Comparison of ENCODE assay signal across 8 cellular contexts in genomic region chrX:153688900-153689590, GRCh38. TPM values are rescaled to one million over a fixed set of nuclear protein-coding genes. Genes with fewer than 3 reads are reported as not detected.
DNase-seq lines count a peak whose midpoint lies in the region; ATAC-seq and TF ChIP-seq lines count a peak whose summit lies in the region.

No MANE protein-coding gene starts in this region.

- H3K9me3 ChIP-seq in iPS-18a (ENCODE audit: control insufficient read depth, low read depth, low read length) = no peaks in the 10 kb centered on the region
- H3K9me3 ChIP-seq in suprapubic skin = no peaks in the 10 kb centered on the region
- H3K9me3 ChIP-seq in spleen = no peaks in the 10 kb centered on the region

- no peaks in the 10 kb centered on the region for H3K27me3 Mint-ChIP-seq in MCF 10A (ENCODE audit: insufficient read depth, unreplicated experiment)

- no peak for ATAC-seq in stimulated activated naive CD8-positive, alpha-beta T cell treated with anti-CD3 and anti-CD28 coated beads, Interleukin-15, Interleukin-2, amounts not matched to agents 100 U/mL and 50 U/mL, for 24 hours

- TF ChIP-seq POLR2A in suprapubic skin (IDR thresholded peaks at IDR 0.05) (no peak), spleen (IDR thresholded peaks at IDR 0.05) (no peak)

- no peaks in the 10 kb centered on the region for H3K9me3 Mint-ChIP-seq in MCF 10A (ENCODE audit: unreplicated experiment)

- no peak for TF ChIP-seq CTCF in HFF-Myc (IDR thresholded peaks at IDR 0.05; ENCODE audit: low read depth, low read length, missing control alignments)
- TF ChIP-seq CTCF in MCF 10A (IDR thresholded peaks at IDR 0.05; ENCODE audit: unreplicated experiment) = no peak
- no peak for TF ChIP-seq CTCF in suprapubic skin (IDR thresholded peaks at IDR 0.05)
- TF ChIP-seq CTCF in spleen (IDR thresholded peaks at IDR 0.05 in 8 of 11, conservative IDR thresholded peaks at IDR 0.05 in 3 of 11) = no peak

- no peaks in the 10 kb centered on the region for H3K4me1 ChIP-seq in iPS-18a (ENCODE audit: control insufficient read depth, low read depth, low read length)
- H3K4me1 ChIP-seq in suprapubic skin = peaks cover 20% of the 10 kb centered on the region
- H3K4me1 ChIP-seq in spleen = peaks cover 0 to 23% (median 2%) of the 10 kb centered on the region in 6 donors

- H3K4me3 ChIP-seq in HFF-Myc (replicated peaks; ENCODE audit: low read depth, low read length) = peak overlapping the region; percentile 49
- peak overlapping the region; percentile 37 for H3K4me3 ChIP-seq in iPS-18a (ENCODE audit: low read length)
- peak overlapping the region; percentile 50 for H3K4me3 ChIP-seq in suprapubic skin
- H3K4me3 ChIP-seq in spleen = peak overlapping the region in 4 of 8 donors; percentile 22 to 66 (median 34)

- no peak for TF ChIP-seq EP300 in suprapubic skin (IDR thresholded peaks at IDR 0.05)

- H3K9ac ChIP-seq in iPS-18a (ENCODE audit: low read length) = no peak overlapping the region

- no TSS peak for BruUV-seq in MCF 10A (replicated peaks; lab: Mats Ljungman, UMichigan)

- H3K27ac Mint-ChIP-seq in MCF 10A (ENCODE audit: low read depth, unreplicated experiment) = peak overlapping the region; percentile 59

- H3K27me3 ChIP-seq in iPS-18a (ENCODE audit: control insufficient read depth, insufficient read depth, low read length) = no peaks in the 10 kb centered on the region
- H3K27me3 ChIP-seq in suprapubic skin = no peaks in the 10 kb centered on the region
- H3K27me3 ChIP-seq in spleen (replicated peaks in 1 of 7) = peaks cover 0 to 55% (median 6%) of the 10 kb centered on the region in 7 donors

- H3K4me1 Mint-ChIP-seq in MCF 10A (ENCODE audit: insufficient read depth, unreplicated experiment) = no peaks in the 10 kb centered on the region

- intact Hi-C loops in MCF 10A (cut with micrococcal nuclease) (no loop called here), spleen (cut with DNase I; ENCODE audit: low total_unique reads) (no loop called here)

- H3K27ac ChIP-seq in iPS-18a (ENCODE audit: low read length) = no peak overlapping the region
- H3K27ac ChIP-seq in suprapubic skin = peak overlapping the region; percentile 60
- no peak overlapping the region for H3K27ac ChIP-seq in spleen

- DNase-seq in HFF-Myc (ENCODE audit: extremely low read depth, low read depth) (no peak), MCF 10A (ENCODE audit: unreplicated experiment) (peak; percentile 43), suprapubic skin (ENCODE audit: low spot score in 2 of 2) (no peak), RPMI8226 (no peak), spleen (no peak), NCI-H69 (lab: John Stamatoyannopoulos, UW) (no peak)
- no peak for DNase-seq in stimulated activated naive CD8-positive, alpha-beta T cell treated with anti-CD3 and anti-CD28 coated beads, Interleukin-15, Interleukin-2, amounts not matched to agents 100 U/mL and 50 U/mL, for 24 hours

- CTCF ChIA-PET in MCF 10A (lab: Yijun Ruan, JAX) = no interaction called here

- H3K36me3 Mint-ChIP-seq in MCF 10A (ENCODE audit: insufficient read depth, unreplicated experiment) = peaks cover 6% of the 10 kb centered on the region

- POLR2A ChIA-PET in MCF 10A (lab: Yijun Ruan, JAX) = no interaction called here

- H3K4me3 Mint-ChIP-seq in MCF 10A (ENCODE audit: unreplicated experiment) = peak overlapping the region; percentile 66

- WGBS in suprapubic skin = 80% methylated on average over 1 of the region's 56 CpGs
- 17 to 50% (median 36%) methylated on average over 5 to 56 of the region's 56 CpGs; no CpG with 5 or more reads in 1 of the 5 donors for WGBS in spleen, 5 donors

- H3K36me3 ChIP-seq in iPS-18a (ENCODE audit: control insufficient read depth, low read depth, low read length) (no peaks in the 10 kb centered on the region), suprapubic skin (no peaks in the 10 kb centered on the region), spleen (peaks cover 0 to 3% (median 0%) of the 10 kb centered on the region in 6 donors)

RNA-seq across cellular contexts. Expression of gene SLC6A8, which starts 1.3 kb away (rescaled TPM):
- total RNA-seq in MCF 10A (2022) (59.9 and 66.6 TPM in 2 replicates), suprapubic skin (10 to 100 TPM; 26.1 to 74.1 (median 45.2) TPM), spleen (10 to 100 TPM in 5 of 7 donors, 1 to 10 TPM in 2; 6.7 to 72.9 (median 14.7) TPM)
- polyA plus RNA-seq in spleen = 1 to 10 TPM; 3.2 to 5.3 (median 3.2) TPM

RNA-seq across cellular contexts. Expression of gene PNCK, which starts 15.4 kb away (rescaled TPM):
- total RNA-seq in MCF 10A (2022) (not detected in 2 replicates), suprapubic skin (1 to 10 TPM; 1.2 to 1.8 (median 1.4) TPM), spleen (1 to 10 TPM in 2 of 7 donors, under 1 TPM in 1, not detected in 4; 0.73 to 1.2 (median 1.0) TPM)
- polyA plus RNA-seq in spleen = under 1 TPM; 0.18 to 0.35 (median 0.22) TPM

RNA-seq across cellular contexts. Expression of gene BCAP31, which starts 35.1 kb away (rescaled TPM):
- total RNA-seq in MCF 10A (2022) = 197 and 203 TPM in 2 replicates
- total RNA-seq in suprapubic skin = 100 to 1,000 TPM; 112 to 170 (median 167) TPM
- total RNA-seq in spleen = 100 to 1,000 TPM; 132 to 173 (median 136) TPM
- polyA plus RNA-seq in spleen = 100 to 1,000 TPM in 2 of 3 donors, 10 to 100 TPM in 1; 77.3 to 135 (median 108) TPM

RNA-seq across cellular contexts. Expression of gene ABCD1, which starts 35.6 kb away (rescaled TPM):
- total RNA-seq in MCF 10A (2022) (3.5 and 4.1 TPM in 2 replicates), suprapubic skin (1 to 10 TPM; 5.9 to 9.4 (median 7.4) TPM), spleen (10 to 100 TPM; 14.9 to 28.1 (median 23.2) TPM)
- polyA plus RNA-seq in spleen = 1 to 10 TPM; 5.1 to 9.7 (median 6.9) TPM

RNA-seq across cellular contexts. Expression of gene DUSP9, which starts 42.0 kb away (rescaled TPM):
- total RNA-seq in MCF 10A (2022) (not detected in 2 replicates), suprapubic skin (under 1 TPM in 2 of 4 donors, not detected in 2; 0.19 to 0.48 TPM), spleen (under 1 TPM in 1 of 7 donors, not detected in 6; 0.17 TPM)
- under 1 TPM in 1 of 3 donors, not detected in 2; 0.09 TPM for polyA plus RNA-seq in spleen
